ENCODE assay signal across 35 cellular contexts in the genomic region with DNA sequence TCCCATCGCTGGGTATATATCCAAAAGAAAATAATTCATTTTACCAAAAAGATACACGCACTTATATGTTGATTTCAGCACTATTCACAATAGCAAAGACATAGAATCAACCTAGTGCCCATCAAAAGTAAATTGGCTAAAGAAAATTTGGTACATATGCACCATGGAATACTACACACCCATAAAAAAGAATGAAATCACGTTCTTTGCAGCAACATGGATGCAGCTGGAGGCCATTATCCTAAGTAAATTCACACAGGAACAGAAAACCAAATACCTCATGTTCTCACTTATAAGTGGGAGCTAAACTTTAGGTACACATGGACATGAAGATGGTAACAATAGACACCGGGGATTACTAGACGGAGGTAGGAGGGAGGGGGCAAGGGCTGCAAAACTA. TPM values are rescaled to one million over a fixed set of nuclear protein-coding genes. Genes with fewer than 3 reads are reported as not detected.
DNase-seq lines count a peak whose midpoint lies in the region; ATAC-seq, FAIRE-seq and TF ChIP-seq lines count a peak whose summit lies in the region.
"Had no signal": no experiment of that assay in that cellular context is flagged by ENCODE, and none has a peak within 500 bp of the region (broad histone marks: within the 10 kb centered on the region; RNA-seq: fewer than 3 reads in every experiment).

No MANE protein-coding gene starts in this region.

- H4K20me1 ChIP-seq in K562 (replicated peaks; ENCODE audit: control insufficient read depth, insufficient read depth, low read length), result no peaks in the 10 kb centered on the region
- H4K20me1 ChIP-seq: BLaER1; BLaER1 treated with 17β-estradiol and CSF1 and Interleukin-3, amounts not matched to agents 10 nM and 100 nM had no signal

- no peak for TF ChIP-seq CTCF in HEK293 (tag by site-specific recombination; IDR thresholded peaks at IDR 0.05)
- TF ChIP-seq CTCF in K562 (IDR thresholded peaks at IDR 0.05 in 2 of 3, conservative IDR thresholded peaks at IDR 0.05 in 1 of 3; ENCODE audit: insufficient read depth in 2 of 3, low read depth in 1 of 3, low read length in 3 of 3), result no peak
- no peak for TF ChIP-seq CTCF in esophagus muscularis mucosa (IDR thresholded peaks at IDR 0.05)

- TF ChIP-seq POLR2A in K562 (conservative IDR thresholded peaks at IDR 0.05), result no peak
- no peak for TF ChIP-seq POLR2A in esophagus muscularis mucosa (IDR thresholded peaks at IDR 0.05; ENCODE audit: low read depth)

- no peak for TF ChIP-seq EP300 in K562 (IDR thresholded peaks at IDR 0.05; ENCODE audit: low read length)
- no peak for TF ChIP-seq EP300 in esophagus muscularis mucosa (IDR thresholded peaks at IDR 0.05)

- no peaks in the 10 kb centered on the region for H3K4me1 ChIP-seq in HEK293 (ENCODE audit: control insufficient read depth, insufficient read depth, low read length)
- H3K4me1 ChIP-seq in K562 (replicated peaks in 1 of 2; ENCODE audit: control insufficient read depth in 2 of 2, insufficient read depth in 2 of 2, low read length in 2 of 2), result no peaks in the 10 kb centered on the region
- peaks cover 0 to 11% (median 6%) of the 10 kb centered on the region in 4 donors for H3K4me1 ChIP-seq in esophagus muscularis mucosa
- H3K4me1 ChIP-seq: A549, BE2C, Caco-2 had no signal

- DNase-seq in K562 (ENCODE audit: extremely low read depth in 1 of 4, low spot score in 3 of 4) (no peak), esophagus muscularis mucosa (ENCODE audit: extremely low spot score) (peak; percentile 31), urothelium cell line (ENCODE audit: low spot score) (no peak), DMS114 treated with DMSO at 0.1 percent for 48 hours (lab: John Stamatoyannopoulos, UW; ENCODE audit: unreplicated experiment) (no peak), GOT3 (lab: John Stamatoyannopoulos, UW) (no peak)
- DNase-seq: 8988T; ACHN; AML-193; BE2C; C1 segment of cervical spinal cord; Caco-2; Calu3; CD4-positive, alpha-beta memory T cell; CD4-positive, alpha-beta T cell; CD4-positive, CD25-positive, alpha-beta regulatory T cell; CD8-positive, alpha-beta memory T cell; CD8-positive, alpha-beta T cell; COR-L47; DMS 273 treated with DMSO at 0.1 percent for 48 hours; DMS153; DMS53; DMS79; DMS79 treated with DMSO at 0.1 percent for 48 hours; DND-41; EL had no signal

- peaks cover 0 to 2% of the 10 kb centered on the region in 2 experiments; a peak in 1 of 5 replicates for H3K27me3 ChIP-seq in K562 (ENCODE audit: control insufficient read depth in 2 of 2, insufficient read depth in 2 of 2, low read length in 2 of 2)
- H3K27me3 ChIP-seq in esophagus muscularis mucosa, result no peaks in the 10 kb centered on the region
- H3K27me3 ChIP-seq: BE2C; BLaER1; BLaER1 treated with 17β-estradiol and CSF1 and Interleukin-3, amounts not matched to agents 10 nM and 100 nM had no signal

- no peak for ATAC-seq in K562
- no peak for ATAC-seq in HG02763 (IDR thresholded peaks at IDR 0.05; ENCODE audit: unreplicated experiment)
- ATAC-seq in HG03095 (IDR thresholded peaks at IDR 0.05; ENCODE audit: unreplicated experiment), result no peak
- ATAC-seq: A549; CD8-positive, alpha-beta T cell had no signal

- no peaks in the 10 kb centered on the region for H3K9me3 ChIP-seq in HEK293 (ENCODE audit: control insufficient read depth, insufficient read depth, low read depth, low read length)
- no peaks in the 10 kb centered on the region for H3K9me3 ChIP-seq in K562 (replicated peaks; ENCODE audit: control insufficient read depth, insufficient read depth, low read depth, low read length)
- no peaks in the 10 kb centered on the region for H3K9me3 ChIP-seq in esophagus muscularis mucosa
- H3K9me3 ChIP-seq: A549, BE2C, Caco-2 had no signal

- no peak for FAIRE-seq in K562 (lab: Jason Lieb, UNC)
- FAIRE-seq in urothelium cell line (lab: Jason Lieb, UNC), result peak; percentile 9
- FAIRE-seq: A204.1, A549, D721Med had no signal

- no peaks in the 10 kb centered on the region for H3K79me2 ChIP-seq in K562 (ENCODE audit: control insufficient read depth, insufficient read depth, low read length)

- no peak for TF ChIP-seq RAD21 in K562 (CRISPR knock-in tag; conservative IDR thresholded peaks at IDR 0.05 in 1 of 2, IDR thresholded peaks at IDR 0.05 in 1 of 2)

- H2AFZ ChIP-seq in K562 (ENCODE audit: low read depth, low read length), result no peak overlapping the region

- WGBS in K562 (ENCODE audit: insufficient coverage, low coverage, missing lambda C conversion rate), result 19% methylated on average over 5 of the region's 5 CpGs
- WGBS in esophagus muscularis mucosa, result 91% methylated on average over 5 of the region's 5 CpGs

- CTCF ChIA-PET in HEK293 (lab: Yijun Ruan, JAX) (no interaction called here), K562 (lab: Yijun Ruan, JAX; ENCODE audit: low intra/inter-chr PET ratio) (no interaction called here)

- H3K4me3 ChIP-seq in HEK293 (ENCODE audit: low read depth, low read length) (no peak overlapping the region), K562 (no peak overlapping the region), esophagus muscularis mucosa (no peak overlapping the region)
- H3K4me3 ChIP-seq: A549; BLaER1; BLaER1 treated with 17β-estradiol and CSF1 and Interleukin-3, amounts not matched to agents 10 nM and 100 nM had no signal

- in situ Hi-C loops in K562 (cut with MboI), result no loop called here

- no peak overlapping the region for H3K4me2 ChIP-seq in K562 (ENCODE audit: insufficient read depth, low read length)
- H3K4me2 ChIP-seq: A549; BLaER1; BLaER1 treated with 17β-estradiol and CSF1 and Interleukin-3, amounts not matched to agents 10 nM and 100 nM had no signal

- no peak overlapping the region for H3K27ac ChIP-seq in HEK293 (ENCODE audit: extremely low read depth, low read depth, low read length)
- no peak overlapping the region for H3K27ac ChIP-seq in K562 (ENCODE audit: extremely low read depth, low read depth, low read length)
- no peak overlapping the region for H3K27ac ChIP-seq in esophagus muscularis mucosa (replicated peaks in 1 of 4)
- H3K27ac ChIP-seq: 22Rv1; A549; BLaER1; BLaER1 treated with 17β-estradiol and CSF1 and Interleukin-3, amounts not matched to agents 10 nM and 100 nM; C4-2B had no signal

- no TSS peak for BruUV-seq in K562 (replicated peaks; lab: Mats Ljungman, UMichigan)

- no peaks in the 10 kb centered on the region for H3K36me3 ChIP-seq in HEK293 (ENCODE audit: control insufficient read depth in 2 of 2, insufficient read depth in 1 of 2, low read length in 2 of 2)
- H3K36me3 ChIP-seq in K562 (ENCODE audit: control insufficient read depth, insufficient read depth, low read length), result no peaks in the 10 kb centered on the region
- H3K36me3 ChIP-seq in esophagus muscularis mucosa, result no peaks in the 10 kb centered on the region
- H3K36me3 ChIP-seq: BE2C, BLaER1 had no signal

- POLR2A ChIA-PET in HEK293 (lab: Yijun Ruan, JAX) (no interaction called here), K562 (lab: Yijun Ruan, JAX) (no interaction called here)

- H3K9me1 ChIP-seq in K562 (ENCODE audit: control insufficient read depth, insufficient read depth, low read length), result no peaks in the 10 kb centered on the region

- intact Hi-C loops in K562 (cut with micrococcal nuclease), result no loop called here
- intact Hi-C loops in esophagus muscularis mucosa (cut with DNase I), result no loop called here

- no peak overlapping the region for H3K9ac ChIP-seq in K562 (ENCODE audit: insufficient read depth in 1 of 2, low read depth in 2 of 2, low read length in 2 of 2)
- H3K9ac ChIP-seq: BLaER1; BLaER1 treated with 17β-estradiol and CSF1 and Interleukin-3, amounts not matched to agents 10 nM and 100 nM had no signal

TF ChIP-seq in HEK293, 187 proteins besides CTCF, POLR2A, EP300 and RAD21:
- no peak for TF ChIP-seq ZNF214 (tag by site-specific recombination; IDR thresholded peaks at IDR 0.05; ENCODE audit: borderline replicate concordance)
- TF ChIP-seq MZF1 (tag by site-specific recombination; IDR thresholded peaks at IDR 0.05; ENCODE audit: borderline replicate concordance), result no peak
- TF ChIP-seq ZNF324 (tag by site-specific recombination; IDR thresholded peaks at IDR 0.05), result no peak
- peak; percentile 78 for TF ChIP-seq ZNF146 (tag by site-specific recombination; IDR thresholded peaks at IDR 0.05)
- TF ChIP-seq ZNF354C (tag by site-specific recombination; IDR thresholded peaks at IDR 0.05; ENCODE audit: borderline replicate concordance, low read depth), result no peak
TF ChIP-seq in HEK293: peak in this region for 1.

TF ChIP-seq in K562, 482 proteins besides CTCF, POLR2A, EP300 and RAD21:
- TF ChIP-seq GTF2A2 (tag; IDR thresholded peaks at IDR 0.05) (no peak), EZH2 (IDR thresholded peaks at IDR 0.05; ENCODE audit: borderline replicate concordance, low read depth, low read length) (no peak), ZNF354B (CRISPR knock-in tag; IDR thresholded peaks at IDR 0.05) (no peak), ZNF146 (CRISPR knock-in tag; IDR thresholded peaks at IDR 0.05; ENCODE audit: unreplicated experiment) (peak; percentile 54), ZNF551 (CRISPR knock-in tag; IDR thresholded peaks at IDR 0.05) (no peak), ZNF57 (CRISPR knock-in tag; IDR thresholded peaks at IDR 0.05) (no peak), PHB (CRISPR knock-in tag; IDR thresholded peaks at IDR 0.05) (no peak)
- TF ChIP-seq, protein P1, sequence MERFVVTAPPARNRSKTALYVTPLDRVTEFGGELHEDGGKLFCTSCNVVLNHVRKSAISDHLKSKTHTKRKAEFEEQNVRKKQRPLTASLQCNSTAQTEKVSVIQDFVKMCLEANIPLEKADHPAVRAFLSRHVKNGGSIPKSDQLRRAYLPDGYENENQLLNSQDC (CRISPR knock-in tag; IDR thresholded peaks at IDR 0.05), result no peak
TF ChIP-seq in K562: peak in this region for 1.

RNA-seq across cellular contexts. Expression of a gene that starts 50.0 kb away (rescaled TPM):
- 41.2 and 164 TPM in 2 replicates for total RNA-seq in K562 (2011; cell fraction: chromatin; rRNA removed; ENCODE audit: low replicate concordance)
- 17.8 and 23.4 TPM in 2 replicates for total RNA-seq in K562 (2011; cell fraction: nucleolus; rRNA removed)
- total RNA-seq in K562 (2011; cell fraction: nucleoplasm; rRNA removed), result 78.6 and 160 TPM in 2 replicates
- 30.8 and 35.1 TPM in 2 replicates for total RNA-seq in K562 (2014; rRNA removed)
- total RNA-seq in K562 (2014; rRNA removed; fragmentation: Illumina TruSeq; extraction: Trizol), result 55.8 and 63.3 TPM in 2 replicates
- total RNA-seq in K562 (2015; rRNA removed; fragmentation: Illumina TruSeq; extraction: Trizol), result 64.2 and 71.4 TPM in 2 replicates
- 39.6 and 39.8 TPM in 2 replicates for total RNA-seq in K562 (2021)
- polyA plus RNA-seq in K562 (2011; rRNA removed), result 21.2 and 27.6 TPM in 2 replicates
- polyA plus RNA-seq in K562 (2011; cell fraction: cytosol; rRNA removed), result 3.4 and 8.8 TPM in 2 replicates
- polyA plus RNA-seq in K562 (2011; cell fraction: nucleus; rRNA removed), result 12.4 and 15.1 TPM in 2 replicates
- polyA plus RNA-seq in K562 (2012), result 17.7 and 21.2 TPM in 2 replicates
- polyA plus RNA-seq in K562 (2014; fragmentation: Illumina TruSeq; extraction: Trizol), result 26.5 and 32.5 TPM in 2 replicates
- polyA plus RNA-seq in K562 (2014; fragmentation: Nextera tagmentation; extraction: Ambion mirVana), result 10 to 100 TPM; 39.8 to 48.4 TPM
- 18.5 and 25.3 TPM in 2 replicates for polyA plus RNA-seq in K562 (2014; rRNA removed)
- polyA minus RNA-seq in K562 (2011; rRNA and poly(A)+ RNA removed), result 91.2 and 91.6 TPM in 2 replicates
- 27.6 and 28.7 TPM in 2 replicates for polyA minus RNA-seq in K562 (2011; cell fraction: cytosol; rRNA and poly(A)+ RNA removed)
- polyA minus RNA-seq in K562 (2011; cell fraction: nucleus; rRNA and poly(A)+ RNA removed), result 57.5 and 74.6 TPM in 2 replicates
- 10 to 100 TPM; 44.8 to 64.8 (median 45.2) TPM for total RNA-seq in esophagus muscularis mucosa
